ENCODE assay signal across 9 cellular contexts in genomic region chr9:89436963-89437625, GRCh38.
DNase-seq lines count a peak whose midpoint lies in the region; ATAC-seq and TF ChIP-seq lines count a peak whose summit lies in the region.
"Had no signal": no experiment of that assay in that cellular context is flagged by ENCODE, and none has a peak within 500 bp of the region (broad histone marks: within the 10 kb centered on the region; RNA-seq: fewer than 3 reads in every experiment).

No MANE protein-coding gene starts in this region.

- peaks cover 94% of the 10 kb centered on the region for H3K4me1 ChIP-seq in CD4-positive, CD25-positive, alpha-beta regulatory T cell (ENCODE audit: control insufficient read depth, insufficient read depth, low read length, poor library complexity, severe bottlenecking)
- H3K4me1 ChIP-seq in Peyer's patch: peaks cover 0 to 72% (median 49%) of the 10 kb centered on the region in 4 donors

- TF ChIP-seq POLR2A in Peyer's patch (IDR thresholded peaks at IDR 0.05): no peak

- no peaks in the 10 kb centered on the region for H3K27me3 Mint-ChIP-seq in CD4-positive, CD25-positive, alpha-beta regulatory T cell
- H3K27me3 Mint-ChIP-seq in stimulated activated memory B cell treated with anti-CD40 and anti-IgM and Interleukin-4, amounts not matched to agents 10 μg/mL and 1 μg/mL and 100 μg/mL, for 72 hours: no peaks in the 10 kb centered on the region

- no peak overlapping the region for H3K4me3 ChIP-seq in CD4-positive, CD25-positive, alpha-beta regulatory T cell (ENCODE audit: low read depth, low read length)
- no peak overlapping the region for H3K4me3 ChIP-seq in Peyer's patch
- H3K4me3 ChIP-seq: SK-N-MC had no signal

- ATAC-seq in CD4-positive, CD25-positive, alpha-beta regulatory T cell (ENCODE audit: low read depth in 2 of 2): peak; percentile 83 to 84
- ATAC-seq in HG02798 (IDR thresholded peaks at IDR 0.05; ENCODE audit: poor library complexity, unreplicated experiment): peak; percentile 59
- peak; percentile 87 for ATAC-seq in stimulated activated memory B cell treated with anti-CD40 and anti-IgM and Interleukin-4, amounts not matched to agents 10 μg/mL and 1 μg/mL and 100 μg/mL, for 72 hours
- ATAC-seq in HG02588 (IDR thresholded peaks at IDR 0.05; ENCODE audit: unreplicated experiment): no peak

- peak overlapping the region; percentile 71 to 85 (median 78) for H3K4me3 Mint-ChIP-seq in CD4-positive, CD25-positive, alpha-beta regulatory T cell
- H3K4me3 Mint-ChIP-seq in stimulated activated memory B cell treated with anti-CD40 and anti-IgM and Interleukin-4, amounts not matched to agents 10 μg/mL and 1 μg/mL and 100 μg/mL, for 72 hours: no peak overlapping the region

- no peaks in the 10 kb centered on the region for H3K9me3 Mint-ChIP-seq in CD4-positive, CD25-positive, alpha-beta regulatory T cell
- no peaks in the 10 kb centered on the region for H3K9me3 Mint-ChIP-seq in stimulated activated memory B cell treated with anti-CD40 and anti-IgM and Interleukin-4, amounts not matched to agents 10 μg/mL and 1 μg/mL and 100 μg/mL, for 72 hours

- no peak for TF ChIP-seq CTCF in Peyer's patch (IDR thresholded peaks at IDR 0.05)

- peak overlapping the region; percentile 66 for H3K27ac ChIP-seq in CD4-positive, CD25-positive, alpha-beta regulatory T cell (ENCODE audit: insufficient read depth, low read length, poor library complexity, severe bottlenecking)
- H3K27ac ChIP-seq in Peyer's patch (peak overlapping the region; percentile 43 to 70 (median 52)), caudate nucleus (ENCODE audit: low read depth, low read length) (peak overlapping the region; percentile 91)
- H3K27ac ChIP-seq: SK-N-MC had no signal

- H3K36me3 ChIP-seq in CD4-positive, CD25-positive, alpha-beta regulatory T cell (ENCODE audit: control insufficient read depth, insufficient read depth, low read length): peaks cover 20% of the 10 kb centered on the region
- no peaks in the 10 kb centered on the region for H3K36me3 ChIP-seq in Peyer's patch

- no peaks in the 10 kb centered on the region for H3K27me3 ChIP-seq in CD4-positive, CD25-positive, alpha-beta regulatory T cell (ENCODE audit: control insufficient read depth, insufficient read depth, low read length)
- no peaks in the 10 kb centered on the region for H3K27me3 ChIP-seq in Peyer's patch

- peak; percentile 32 to 90 (median 70) for DNase-seq in CD4-positive, CD25-positive, alpha-beta regulatory T cell
- peak; percentile 80 to 92 (median 83) for DNase-seq in Peyer's patch
- peak in 15 of 61 donors; percentile 25 to 67 (median 40) for DNase-seq in caudate nucleus (lab: John Stamatoyannopoulos, UW)
- DNase-seq in superior temporal gyrus (ENCODE audit: extremely low spot score): no peak
- no peak for DNase-seq in GM19238 (ENCODE audit: insufficient read length, low spot score)

- peak overlapping the region; percentile 86 to 92 (median 91) for H3K27ac Mint-ChIP-seq in CD4-positive, CD25-positive, alpha-beta regulatory T cell
- peak overlapping the region; percentile 50 for H3K27ac Mint-ChIP-seq in stimulated activated memory B cell treated with anti-CD40 and anti-IgM and Interleukin-4, amounts not matched to agents 10 μg/mL and 1 μg/mL and 100 μg/mL, for 72 hours

- peaks cover 15% of the 10 kb centered on the region for H3K36me3 Mint-ChIP-seq in CD4-positive, CD25-positive, alpha-beta regulatory T cell
- peaks cover 9% of the 10 kb centered on the region for H3K36me3 Mint-ChIP-seq in stimulated activated memory B cell treated with anti-CD40 and anti-IgM and Interleukin-4, amounts not matched to agents 10 μg/mL and 1 μg/mL and 100 μg/mL, for 72 hours

- H3K4me1 Mint-ChIP-seq in CD4-positive, CD25-positive, alpha-beta regulatory T cell: peaks cover 29 to 95% (median 63%) of the 10 kb centered on the region in 4 donors
- H3K4me1 Mint-ChIP-seq in stimulated activated memory B cell treated with anti-CD40 and anti-IgM and Interleukin-4, amounts not matched to agents 10 μg/mL and 1 μg/mL and 100 μg/mL, for 72 hours: peaks cover 95% of the 10 kb centered on the region

- no peaks in the 10 kb centered on the region for H3K9me3 ChIP-seq in CD4-positive, CD25-positive, alpha-beta regulatory T cell (ENCODE audit: control insufficient read depth in 2 of 2, low read length in 2 of 2)
- no peaks in the 10 kb centered on the region for H3K9me3 ChIP-seq in Peyer's patch

Comparison
In these comparisons a context has a peak if more than half of its experiments do, and no peak if none do; other contexts are left out.
1. DNase-seq: peak in CD4-positive, CD25-positive, alpha-beta regulatory T cell (3 of 3) and Peyer's patch (3 of 3); none in superior temporal gyrus (single experiment) and GM19238 (single experiment).
2. Peak in every context shown above with its lines, with median percentiles within 50 percentile points of each other: H3K27ac ChIP-seq.